1 cellular context compared by ENCODE assay signal in genomic region chr22:38110008-38110862, GRCh38.
TF ChIP-seq lines count a peak whose summit lies in the region.

Gene BAIAP2L2, minus strand, starts transcription at chr22:38110684. Its CDS starts 159 bp downstream, at chr22:38110525.

TF ChIP-seq in HepG2, 621 proteins besides CTCF, POLR2A, EP300 and RAD21 (continued from another document and continues in another):
- TF ChIP-seq ZFP1 (CRISPR knock-in tag; IDR thresholded peaks at IDR 0.05) = 0 out of 2 replicates have a peak, but pooled peaks have one; percentile 54
- TF ChIP-seq PBX3 (CRISPR knock-in tag; IDR thresholded peaks at IDR 0.05; ENCODE audit: borderline replicate concordance) = no peak
- TF ChIP-seq BRCA1 (CRISPR knock-in tag; IDR thresholded peaks at IDR 0.05) = no peak
- TF ChIP-seq MTERF4 (CRISPR knock-in tag; IDR thresholded peaks at IDR 0.05) = no peak
- TF ChIP-seq ELF1 (CRISPR knock-in tag; IDR thresholded peaks at IDR 0.05) = peak; percentile 4; the same call in 1 of the 2 replicates
- no peak for TF ChIP-seq GMEB1 (CRISPR knock-in tag; IDR thresholded peaks at IDR 0.05; ENCODE audit: borderline replicate concordance)
- no peak for TF ChIP-seq MZF1 (CRISPR knock-in tag; IDR thresholded peaks at IDR 0.05; ENCODE audit: borderline replicate concordance)
- TF ChIP-seq SCMH1 (CRISPR knock-in tag; IDR thresholded peaks at IDR 0.05; ENCODE audit: borderline replicate concordance) = no peak
- no peak for TF ChIP-seq CEBPZ (IDR thresholded peaks at IDR 0.05; ENCODE audit: low read length)
- TF ChIP-seq MIER2 (CRISPR knock-in tag; IDR thresholded peaks at IDR 0.05) = no peak
- TF ChIP-seq GPBP1L1 (CRISPR knock-in tag; IDR thresholded peaks at IDR 0.05) = no peak
- no peak for TF ChIP-seq THAP7 (CRISPR knock-in tag; IDR thresholded peaks at IDR 0.05)
- TF ChIP-seq ARNT (IDR thresholded peaks at IDR 0.05) = no peak
- no peak for TF ChIP-seq ZBTB3 (CRISPR knock-in tag; IDR thresholded peaks at IDR 0.05; ENCODE audit: borderline replicate concordance, low read depth)
- no peak for TF ChIP-seq ZNF569 (CRISPR knock-in tag; IDR thresholded peaks at IDR 0.05; ENCODE audit: borderline replicate concordance)
- no peak for TF ChIP-seq ZNF550 (CRISPR knock-in tag; IDR thresholded peaks at IDR 0.05; ENCODE audit: borderline replicate concordance)
- TF ChIP-seq ZNF546 (CRISPR knock-in tag; conservative IDR thresholded peaks at IDR 0.05) = no peak
- no peak for TF ChIP-seq TEAD3 (CRISPR knock-in tag; optimal IDR thresholded peaks at IDR 0.05; ENCODE audit: borderline replicate concordance)
- TF ChIP-seq ZBTB49 (CRISPR knock-in tag; IDR thresholded peaks at IDR 0.05; ENCODE audit: borderline replicate concordance) = no peak; the same call in 1 of the 2 replicates
- peak; percentile 79 for TF ChIP-seq SAP130 (CRISPR knock-in tag; IDR thresholded peaks at IDR 0.05; ENCODE audit: low read depth)
- TF ChIP-seq ZBTB26 (CRISPR knock-in tag; IDR thresholded peaks at IDR 0.05; ENCODE audit: borderline replicate concordance) = no peak
- no peak for TF ChIP-seq ZNF30 (CRISPR knock-in tag; IDR thresholded peaks at IDR 0.05)
- TF ChIP-seq KDM5A (IDR thresholded peaks at IDR 0.05; ENCODE audit: borderline replicate concordance, low read length) = no peak; the same call in 1 of the 2 replicates
- TF ChIP-seq ATF1 (CRISPR knock-in tag; IDR thresholded peaks at IDR 0.05) = no peak
- TF ChIP-seq SIX4 (CRISPR knock-in tag; IDR thresholded peaks at IDR 0.05) = peak; percentile 69; the same call in 1 of the 2 replicates
- TF ChIP-seq CREM (IDR thresholded peaks at IDR 0.05) = no peak
- no peak for TF ChIP-seq CREM (CRISPR knock-in tag; IDR thresholded peaks at IDR 0.05)
- TF ChIP-seq MEIS1 (CRISPR knock-in tag; IDR thresholded peaks at IDR 0.05; ENCODE audit: borderline replicate concordance) = no peak
- no peak for TF ChIP-seq SNAPC2 (CRISPR knock-in tag; IDR thresholded peaks at IDR 0.05)
- TF ChIP-seq NFE2L2 (IDR thresholded peaks at IDR 0.05; ENCODE audit: low read length) = no peak
- TF ChIP-seq CEBPB (IDR thresholded peaks at IDR 0.05; ENCODE audit: borderline replicate concordance, low read depth, low read length) = no peak
- no peak for TF ChIP-seq ZNF609 (CRISPR knock-in tag; IDR thresholded peaks at IDR 0.05; ENCODE audit: borderline replicate concordance)
- TF ChIP-seq KLF15 (CRISPR knock-in tag; IDR thresholded peaks at IDR 0.05; ENCODE audit: borderline replicate concordance) = no peak
- 0 out of 2 replicates have a peak, but pooled peaks have one; percentile 11 for TF ChIP-seq ZNF644 (CRISPR knock-in tag; IDR thresholded peaks at IDR 0.05; ENCODE audit: low read depth)
- no peak for TF ChIP-seq EHMT2 (IDR thresholded peaks at IDR 0.05; ENCODE audit: borderline replicate concordance, low read depth, low read length)
- TF ChIP-seq ATF7 (IDR thresholded peaks at IDR 0.05) = no peak
- TF ChIP-seq ATF7 (CRISPR knock-in tag; IDR thresholded peaks at IDR 0.05) = no peak
- peak; percentile 70; the same call in 1 of the 2 replicates for TF ChIP-seq MXD3 (CRISPR knock-in tag; IDR thresholded peaks at IDR 0.05)
- TF ChIP-seq MXD1 (CRISPR knock-in tag; IDR thresholded peaks at IDR 0.05) = no peak
- no peak for TF ChIP-seq ZNF557 (CRISPR knock-in tag; IDR thresholded peaks at IDR 0.05)
- TF ChIP-seq PAWR (CRISPR knock-in tag; IDR thresholded peaks at IDR 0.05; ENCODE audit: borderline replicate concordance) = no peak
- TF ChIP-seq ZNF530 (CRISPR knock-in tag; IDR thresholded peaks at IDR 0.05; ENCODE audit: low read depth) = no peak
- TF ChIP-seq ISL2 (CRISPR knock-in tag; IDR thresholded peaks at IDR 0.05) = no peak
- no peak for TF ChIP-seq ONECUT2 (CRISPR knock-in tag; IDR thresholded peaks at IDR 0.05)
- TF ChIP-seq ZNF605 (CRISPR knock-in tag; IDR thresholded peaks at IDR 0.05) = no peak
- TF ChIP-seq HMG20A (CRISPR knock-in tag; IDR thresholded peaks at IDR 0.05; ENCODE audit: borderline replicate concordance) = no peak; the same call in 1 of the 2 replicates
- TF ChIP-seq ZNF562 (CRISPR knock-in tag; IDR thresholded peaks at IDR 0.05; ENCODE audit: borderline replicate concordance) = no peak
- no peak for TF ChIP-seq ZNF383 (CRISPR knock-in tag; IDR thresholded peaks at IDR 0.05; ENCODE audit: borderline replicate concordance)
- no peak for TF ChIP-seq ZNF614 (CRISPR knock-in tag; IDR thresholded peaks at IDR 0.05; ENCODE audit: borderline replicate concordance)
